ENCODE assay signal across 17 cellular contexts in genomic region chr16:51497541-51498211, GRCh38.
DNase-seq lines count a peak whose midpoint lies in the region; ATAC-seq, FAIRE-seq and TF ChIP-seq lines count a peak whose summit lies in the region.
"Had no signal": no experiment of that assay in that cellular context is flagged by ENCODE, and none has a peak within 500 bp of the region (broad histone marks: within the 10 kb centered on the region; RNA-seq: fewer than 3 reads in every experiment).

No MANE protein-coding gene starts in this region.

- H3K27me3 ChIP-seq in adipocyte (replicated peaks; ENCODE audit: control insufficient read depth, insufficient read depth, low read length), result no peaks in the 10 kb centered on the region
- H3K27me3 ChIP-seq in osteoblast (ENCODE audit: insufficient read depth, low read length), result no peaks in the 10 kb centered on the region
- H3K27me3 ChIP-seq: BLaER1 had no signal

- no peak for FAIRE-seq in urothelium cell line (lab: Jason Lieb, UNC)
- FAIRE-seq: H1 had no signal

- H3K4me2 ChIP-seq in osteoblast (ENCODE audit: insufficient read depth, low read length), result no peak overlapping the region
- H3K4me2 ChIP-seq: BLaER1 had no signal

- no peak overlapping the region for H3K9ac ChIP-seq in adipocyte (ENCODE audit: low read length)
- H3K9ac ChIP-seq: BLaER1 had no signal

- H3K4me1 ChIP-seq in adipocyte (ENCODE audit: control insufficient read depth, insufficient read depth, low read length) (no peaks in the 10 kb centered on the region), osteoblast (ENCODE audit: insufficient read depth, low read length) (no peaks in the 10 kb centered on the region)
- H3K4me1 ChIP-seq: BLaER1 had no signal

- H3K36me3 ChIP-seq in adipocyte (ENCODE audit: control insufficient read depth, insufficient read depth, low read length, severe bottlenecking), result no peaks in the 10 kb centered on the region
- H3K36me3 ChIP-seq in osteoblast (ENCODE audit: insufficient read depth, low read length), result no peaks in the 10 kb centered on the region
- H3K36me3 ChIP-seq: BLaER1 had no signal

- H3K9me3 ChIP-seq in adipocyte (ENCODE audit: control insufficient read depth, low read length) (no peaks in the 10 kb centered on the region), osteoblast (ENCODE audit: low read depth, low read length) (no peaks in the 10 kb centered on the region)
- H3K9me3 ChIP-seq: BLaER1 had no signal

- peak; percentile 3 for DNase-seq in AG08395 (ENCODE audit: low spot score)
- peak; percentile 2 for DNase-seq in GM04504 (ENCODE audit: low read depth)
- DNase-seq in adipocyte (ENCODE audit: low read depth), result peak; percentile 11
- DNase-seq in fibroblast of mammary gland (ENCODE audit: low read depth), result peak; percentile 59
- no peak for DNase-seq in urothelium cell line (ENCODE audit: low spot score)
- no peak for DNase-seq in osteoblast (ENCODE audit: insufficient read length, low spot score, missing footprints)
- DNase-seq: 8988T; AML-193; CD4-positive, alpha-beta memory T cell; DMS153; DMS79; GDM1; H9 had no signal

- no peaks in the 10 kb centered on the region for H4K20me1 ChIP-seq in osteoblast (ENCODE audit: insufficient read depth, low read length)
- H4K20me1 ChIP-seq: BLaER1 had no signal

- TF ChIP-seq CTCF in fibroblast of mammary gland (conservative IDR thresholded peaks at IDR 0.05; ENCODE audit: control insufficient read depth, insufficient read depth, low read depth, low read length) (no peak), osteoblast (IDR thresholded peaks at IDR 0.05; ENCODE audit: extremely low read depth, low read depth, low read length) (no peak)

- no peak overlapping the region for H2AFZ ChIP-seq in osteoblast (ENCODE audit: low read length)

- no peaks in the 10 kb centered on the region for H3K79me2 ChIP-seq in osteoblast (ENCODE audit: insufficient read depth, low read length)

- no peak overlapping the region for H3K27ac ChIP-seq in osteoblast (ENCODE audit: low read depth, low read length)
- H3K27ac ChIP-seq: BLaER1 had no signal

- ATAC-seq in activated CD4-positive, CD25-positive, alpha-beta regulatory T cell treated with anti-CD3 and anti-CD28 coated beads, Interleukin-2, amount 50 U/mL, for 24 hours, result no peak
- no peak for ATAC-seq in HG03571 (IDR thresholded peaks at IDR 0.05; ENCODE audit: unreplicated experiment)

- no peak overlapping the region for H3K4me3 ChIP-seq in adipocyte (ENCODE audit: low read length)
- no peak overlapping the region for H3K4me3 ChIP-seq in fibroblast of mammary gland (ENCODE audit: control insufficient read depth, low read depth, low read length)
- no peak overlapping the region for H3K4me3 ChIP-seq in osteoblast (ENCODE audit: insufficient read depth, low read length)
- H3K4me3 ChIP-seq: BLaER1 had no signal

Comparison
In these comparisons a context has a peak if more than half of its experiments do, and no peak if none do; other contexts are left out.
1. DNase-seq: peak in AG08395 (single experiment), GM04504 (single experiment), adipocyte (single experiment) and fibroblast of mammary gland (single experiment); none in urothelium cell line (single experiment) and osteoblast (single experiment).